In genomic region chr12:62575036-62575435, GRCh38 we compare ENCODE assay signal across 26 cellular contexts.
DNase-seq lines count a peak whose midpoint lies in the region; ATAC-seq, FAIRE-seq and TF ChIP-seq lines count a peak whose summit lies in the region.
"Had no signal": no experiment of that assay in that cellular context is flagged by ENCODE, and none has a peak within 500 bp of the region (broad histone marks: within the 10 kb centered on the region; RNA-seq: fewer than 3 reads in every experiment).

No MANE protein-coding gene starts in this region.

- no peak for TF ChIP-seq POLR2A in K562 (conservative IDR thresholded peaks at IDR 0.05)

- no peak overlapping the region for H3K4me3 ChIP-seq in K562
- no peak overlapping the region for H3K4me3 ChIP-seq in endodermal cell (ENCODE audit: low read length)
- H3K4me3 ChIP-seq: colonic mucosa, testis had no signal

- no peaks in the 10 kb centered on the region for H4K20me1 ChIP-seq in K562 (replicated peaks; ENCODE audit: control insufficient read depth, insufficient read depth, low read length)

- peaks cover 27% of the 10 kb centered on the region for H3K36me3 Mint-ChIP-seq in endodermal cell (ENCODE audit: low read depth)

- no peak overlapping the region for H3K4me3 Mint-ChIP-seq in endodermal cell
- H3K4me3 Mint-ChIP-seq: CD14-positive monocyte; mesothelial cell of epicardium; nephron progenitor cell; stimulated activated naive B cell treated with anti-CD40 and anti-IgM and Interleukin-4, amounts not matched to agents 10 μg/mL and 1 μg/mL and 100 μg/mL, for 72 hours; T-helper 1 cell treated with Interleukin-12 subunit alpha and Interleukin-12 subunit beta and Interleukin-4 antibody, amounts not matched to agents 30 μg/mL and 1 μg/mL, for 36 hours had no signal

- BruUV-seq in K562 (replicated peaks; lab: Mats Ljungman, UMichigan), result no TSS peak

- intact Hi-C loops in K562 (cut with micrococcal nuclease), result no loop called here

- ATAC-seq in GM18861 (IDR thresholded peaks at IDR 0.05; ENCODE audit: unreplicated experiment), result peak; percentile 57
- ATAC-seq in GM21515 (IDR thresholded peaks at IDR 0.05; ENCODE audit: unreplicated experiment), result peak; percentile 69
- peak; percentile 77 for ATAC-seq in HG03045 (IDR thresholded peaks at IDR 0.05; ENCODE audit: unreplicated experiment)
- ATAC-seq in K562, result no peak
- ATAC-seq: stimulated activated naive B cell treated with anti-CD40 and anti-IgM and Interleukin-4, amounts not matched to agents 10 μg/mL and 1 μg/mL and 100 μg/mL, for 72 hours had no signal

- TF ChIP-seq CTCF in K562 (IDR thresholded peaks at IDR 0.05 in 2 of 3, conservative IDR thresholded peaks at IDR 0.05 in 1 of 3; ENCODE audit: insufficient read depth in 2 of 3, low read depth in 1 of 3, low read length in 3 of 3), result no peak
- TF ChIP-seq CTCF in endodermal cell (conservative IDR thresholded peaks at IDR 0.05), result no peak

- in situ Hi-C loops in K562 (cut with MboI), result no loop called here

- no peaks in the 10 kb centered on the region for H3K9me1 ChIP-seq in K562 (ENCODE audit: control insufficient read depth, insufficient read depth, low read length)

- H3K27me3 Mint-ChIP-seq in endodermal cell (ENCODE audit: insufficient read depth), result no peaks in the 10 kb centered on the region
- H3K27me3 Mint-ChIP-seq: stimulated activated naive B cell treated with anti-CD40 and anti-IgM and Interleukin-4, amounts not matched to agents 10 μg/mL and 1 μg/mL and 100 μg/mL, for 72 hours had no signal

- POLR2A ChIA-PET in K562 (lab: Yijun Ruan, JAX), result interaction anchor here (0.6 kb wide), 1 partner anchor 32 kb away, joined by 3 read pairs; no protein-coding TSS in a partner anchor

- TF ChIP-seq RAD21 in K562 (CRISPR knock-in tag; conservative IDR thresholded peaks at IDR 0.05 in 1 of 2, IDR thresholded peaks at IDR 0.05 in 1 of 2), result no peak

- TF ChIP-seq EP300 in K562 (IDR thresholded peaks at IDR 0.05; ENCODE audit: low read length), result no peak

- peak; percentile 49 for FAIRE-seq in K562 (lab: Jason Lieb, UNC)
- FAIRE-seq: GM12891 had no signal

- DNase-seq in K562 (ENCODE audit: extremely low read depth in 1 of 4, low spot score in 3 of 4) (no peak), endodermal cell (no peak), KG1 (lab: John Stamatoyannopoulos, UW) (no peak), NCI-H1048 (lab: John Stamatoyannopoulos, UW) (no peak)
- DNase-seq in stimulated activated CD4-positive, alpha-beta T cell treated with anti-CD3 and anti-CD28 coated beads, Interleukin-2, amount 100 ng/mL, for 48 hours, result no peak
- DNase-seq: activated CD4-positive, alpha-beta T cell treated with anti-CD3 and anti-CD28 coated beads, Interleukin-2, amount 50 U/mL, for 1 hour; activated CD8-positive, alpha-beta memory T cell treated with anti-CD3 and anti-CD28 coated beads, Interleukin-2, amount 50 U/mL, for 48 hours; activated effector memory CD4-positive, alpha-beta T cell treated with Interleukin-2 at 50 U/mL for 16 hours; colonic mucosa; DMS 273 treated with DMSO at 0.1 percent for 48 hours; GDM1; HCEC 1CT; head of caudate nucleus; NCI-H1417 treated with DMSO at 0.1 percent for 48 hours; NCI-H510A treated with DMSO at 0.1 percent for 48 hours; nephron progenitor cell; posterior cingulate gyrus; stimulated activated naive B cell treated with anti-CD40 and anti-IgM and Interleukin-4, amounts not matched to agents 10 μg/mL and 1 μg/mL and 100 μg/mL, for 72 hours; testis had no signal

- H3K36me3 ChIP-seq in K562 (ENCODE audit: control insufficient read depth, insufficient read depth, low read length) (peaks cover 6% of the 10 kb centered on the region; the same call in 1 of the 3 replicates), endodermal cell (ENCODE audit: control insufficient read depth, insufficient read depth, low read length) (peaks cover 41% of the 10 kb centered on the region)
- H3K36me3 ChIP-seq: colonic mucosa had no signal

- CTCF ChIA-PET in K562 (lab: Yijun Ruan, JAX; ENCODE audit: low intra/inter-chr PET ratio), result no interaction called here

- no peak overlapping the region for H3K27ac Mint-ChIP-seq in endodermal cell
- H3K27ac Mint-ChIP-seq: CD14-positive monocyte; mesothelial cell of epicardium; nephron progenitor cell; stimulated activated naive B cell treated with anti-CD40 and anti-IgM and Interleukin-4, amounts not matched to agents 10 μg/mL and 1 μg/mL and 100 μg/mL, for 72 hours; T-helper 1 cell treated with Interleukin-12 subunit alpha and Interleukin-12 subunit beta and Interleukin-4 antibody, amounts not matched to agents 30 μg/mL and 1 μg/mL, for 36 hours had no signal

- H3K9me3 ChIP-seq in K562 (replicated peaks; ENCODE audit: control insufficient read depth, insufficient read depth, low read depth, low read length) (no peaks in the 10 kb centered on the region), endodermal cell (ENCODE audit: control insufficient read depth, low read length) (no peaks in the 10 kb centered on the region)
- H3K9me3 ChIP-seq: colonic mucosa, testis had no signal

- no peaks in the 10 kb centered on the region for H3K9me3 Mint-ChIP-seq in endodermal cell
- H3K9me3 Mint-ChIP-seq: CD14-positive monocyte; mesothelial cell of epicardium; nephron progenitor cell; stimulated activated naive B cell treated with anti-CD40 and anti-IgM and Interleukin-4, amounts not matched to agents 10 μg/mL and 1 μg/mL and 100 μg/mL, for 72 hours; T-helper 1 cell treated with Interleukin-12 subunit alpha and Interleukin-12 subunit beta and Interleukin-4 antibody, amounts not matched to agents 30 μg/mL and 1 μg/mL, for 36 hours had no signal

- H3K9ac ChIP-seq in K562 (ENCODE audit: insufficient read depth in 1 of 2, low read depth in 2 of 2, low read length in 2 of 2) (no peak overlapping the region), endodermal cell (ENCODE audit: extremely low read depth, low read length, poor library complexity, severe bottlenecking) (no peak overlapping the region)

- H3K27ac ChIP-seq in K562 (ENCODE audit: extremely low read depth, low read depth, low read length) (no peak overlapping the region), endodermal cell (ENCODE audit: low read depth, low read length) (no peak overlapping the region)
- H3K27ac ChIP-seq: colonic mucosa, testis had no signal

- no peaks in the 10 kb centered on the region for H3K4me1 Mint-ChIP-seq in endodermal cell
- H3K4me1 Mint-ChIP-seq: CD14-positive monocyte; mesothelial cell of epicardium; nephron progenitor cell; stimulated activated naive B cell treated with anti-CD40 and anti-IgM and Interleukin-4, amounts not matched to agents 10 μg/mL and 1 μg/mL and 100 μg/mL, for 72 hours had no signal

- H3K27me3 ChIP-seq in K562 (ENCODE audit: control insufficient read depth in 2 of 2, insufficient read depth in 2 of 2, low read length in 2 of 2) (no peaks in the 10 kb centered on the region), endodermal cell (ENCODE audit: control insufficient read depth, insufficient read depth, low read length, poor library complexity, severe bottlenecking) (no peaks in the 10 kb centered on the region)
- H3K27me3 ChIP-seq: colonic mucosa, testis had no signal

- no peaks in the 10 kb centered on the region for H3K79me2 ChIP-seq in K562 (ENCODE audit: control insufficient read depth, insufficient read depth, low read length)

- H3K4me1 ChIP-seq in K562 (replicated peaks in 1 of 2; ENCODE audit: control insufficient read depth in 2 of 2, insufficient read depth in 2 of 2, low read length in 2 of 2) (no peaks in the 10 kb centered on the region), endodermal cell (ENCODE audit: control insufficient read depth, insufficient read depth, low read length) (no peaks in the 10 kb centered on the region)
- H3K4me1 ChIP-seq: colonic mucosa, testis had no signal

- no peak overlapping the region for H2AFZ ChIP-seq in K562 (ENCODE audit: low read depth, low read length)

- no peak overlapping the region for H3K4me2 ChIP-seq in K562 (ENCODE audit: insufficient read depth, low read length)

TF ChIP-seq in K562, 482 proteins besides CTCF, POLR2A, EP300 and RAD21 (continues in another document):
- TF ChIP-seq BRF1 (IDR thresholded peaks at IDR 0.05; ENCODE audit: borderline replicate concordance, extremely low read depth, insufficient read length) (no peak), CEBPZ (IDR thresholded peaks at IDR 0.05; ENCODE audit: borderline replicate concordance, low read depth, low read length) (no peak), C11orf30 (IDR thresholded peaks at IDR 0.05; ENCODE audit: low read depth) (no peak)
